ENCODE assay signal across 18 cellular contexts in genomic region chr15:45773149-45773548, GRCh38.
"Had no signal": no experiment of that assay in that cellular context is flagged by ENCODE, and none has a peak within 500 bp of the region (broad histone marks: within the 10 kb centered on the region; RNA-seq: fewer than 3 reads in every experiment).

No MANE protein-coding gene starts in this region.

- ATAC-seq: activated CD4-positive, CD25-positive, alpha-beta regulatory T cell treated with anti-CD3 and anti-CD28 coated beads, Interleukin-2, amount 50 U/mL, for 24 hours; activated CD8-positive, alpha-beta T cell treated with anti-CD3 and anti-CD28 coated beads for 36 hours; activated naive CD4-positive, alpha-beta T cell treated with anti-CD3 and anti-CD28 coated beads, Interleukin-2, amount 50 U/mL, for 72 hours; natural killer cell; stimulated activated naive B cell treated with anti-CD40 and anti-IgM and Interleukin-4, amounts not matched to agents 10 μg/mL and 1 μg/mL and 100 μg/mL, for 72 hours; T-helper 17 cell had no signal

- H3K27ac ChIP-seq: ascending aorta, brain microvascular endothelial cell, left ventricle myocardium inferior, vagina had no signal

- H3K9me3 ChIP-seq: ascending aorta, left ventricle myocardium inferior, vagina had no signal

- H3K4me1 ChIP-seq: ascending aorta, left ventricle myocardium inferior, vagina had no signal

- H3K27me3 ChIP-seq: ascending aorta, brain microvascular endothelial cell, vagina had no signal

- H3K36me3 ChIP-seq: ascending aorta, brain microvascular endothelial cell, left ventricle myocardium inferior, vagina had no signal

- H3K4me3 ChIP-seq: ascending aorta, left ventricle myocardium inferior, vagina had no signal

- DNase-seq: activated CD4-positive, alpha-beta T cell treated with anti-CD3 and anti-CD28 coated beads, Interleukin-2, amount 10 ng/mL, durations not matched to agents 7 days and 5 days; activated CD8-positive, alpha-beta T cell treated with anti-CD3 and anti-CD28 coated beads for 36 hours; activated gamma-delta T cell treated with Interleukin-2 at 50 U/mL for 16 hours; brain microvascular endothelial cell; effector memory CD4-positive, alpha-beta T cell; immature natural killer cell; left ventricle myocardium inferior; natural killer cell; retina; stimulated activated CD4-positive, alpha-beta T cell treated with anti-CD3 and anti-CD28 coated beads, Interleukin-2, amount 100 ng/mL, for 48 hours; stimulated activated CD8-positive, alpha-beta memory T cell treated with anti-CD3 and anti-CD28 coated beads, Interleukin-4, amount 100 ng/mL, for 48 hours; stimulated activated naive B cell treated with anti-CD40 and anti-IgM and Interleukin-4, amounts not matched to agents 10 μg/mL and 1 μg/mL and 100 μg/mL, for 72 hours; T-helper 17 cell; trophoblast cell had no signal
